In genomic region chr4:56444719-56445118, GRCh38 we compare ENCODE assay signal across 17 cellular contexts. TPM values are rescaled to one million over a fixed set of nuclear protein-coding genes. Genes with fewer than 3 reads are reported as not detected.
DNase-seq lines count a peak whose midpoint lies in the region; ATAC-seq, FAIRE-seq and TF ChIP-seq lines count a peak whose summit lies in the region.
"Had no signal": no experiment of that assay in that cellular context is flagged by ENCODE, and none has a peak within 500 bp of the region (broad histone marks: within the 10 kb centered on the region; RNA-seq: fewer than 3 reads in every experiment).

No MANE protein-coding gene starts in this region.

- no peak for TF ChIP-seq EP300 in GM12878 (IDR thresholded peaks at IDR 0.05; ENCODE audit: borderline replicate concordance in 1 of 2, control insufficient read depth in 1 of 2, low read depth in 2 of 2, low read length in 2 of 2)

- RAD21 ChIA-PET in GM12878 (lab: Charles Lee; ENCODE audit: unreplicated experiment) = interaction anchor here (1.1 kb wide), 1 partner anchor 24 kb away, joined by 3 read pairs; no protein-coding TSS in a partner anchor

- TF ChIP-seq POLR2A in breast epithelium (IDR thresholded peaks at IDR 0.05) = no peak
- no peak for TF ChIP-seq POLR2A in GM12878 (IDR thresholded peaks at IDR 0.05; ENCODE audit: low read depth, low read length)

- H3K4me3 ChIP-seq in breast epithelium (no peak overlapping the region), GM12878 (no peak overlapping the region; the same call in 1 of the 2 replicates), kidney (ENCODE audit: low read length in 2 of 2) (no peak overlapping the region)
- H3K4me3 ChIP-seq: K562, SJSA1 had no signal

- H3K27ac ChIP-seq in breast epithelium (no peak overlapping the region), GM12878 (ENCODE audit: control insufficient read depth, insufficient read depth) (no peak overlapping the region), kidney (ENCODE audit: low read depth in 2 of 2, low read length in 2 of 2) (no peak overlapping the region)
- H3K27ac ChIP-seq: C4-2B, SJSA1 had no signal

- CTCF ChIA-PET in MCF 10A (lab: Yijun Ruan, JAX) = interaction anchor here (0.8 to 1.3 kb wide), 2 partner anchors 13 to 19 kb away, joined by 3 to 4 read pairs; no protein-coding TSS in a partner anchor
- CTCF ChIA-PET in GM12878 (lab: Yijun Ruan, JAX) = interaction anchor here (1.0 to 4.1 kb wide), 4 partner anchors 9 to 21 kb away, joined by 3 to 30 read pairs (median 4); partner anchors contain the start of genes PAICS and PPAT

- TF ChIP-seq CTCF in MCF 10A (IDR thresholded peaks at IDR 0.05; ENCODE audit: unreplicated experiment) = no peak
- no peak for TF ChIP-seq CTCF in breast epithelium (IDR thresholded peaks at IDR 0.05)
- no peak for TF ChIP-seq CTCF in HFFc6 (IDR thresholded peaks at IDR 0.05)
- no peak for TF ChIP-seq CTCF in GM12878 (IDR thresholded peaks at IDR 0.05 in 2 of 3, conservative IDR thresholded peaks at IDR 0.05 in 1 of 3; ENCODE audit: control insufficient read depth in 2 of 3, extremely low read depth in 1 of 3, insufficient read depth in 1 of 3, low read depth in 3 of 3, low read length in 3 of 3)
- no peak for TF ChIP-seq CTCF in kidney (IDR thresholded peaks at IDR 0.05; ENCODE audit: borderline replicate concordance, extremely low read depth, insufficient read depth)

- peaks cover 89% of the 10 kb centered on the region for H3K36me3 Mint-ChIP-seq in MCF 10A (ENCODE audit: insufficient read depth, unreplicated experiment)
- H3K36me3 Mint-ChIP-seq in HFFc6 (ENCODE audit: low read depth) = peaks cover 39% of the 10 kb centered on the region

- H3K9me3 ChIP-seq in breast epithelium = no peaks in the 10 kb centered on the region
- H3K9me3 ChIP-seq in GM12878 (replicated peaks; ENCODE audit: control insufficient read depth, insufficient read depth, low read length) = no peaks in the 10 kb centered on the region
- H3K9me3 ChIP-seq in kidney (ENCODE audit: control insufficient read depth in 1 of 2, low read length in 2 of 2) = no peaks in the 10 kb centered on the region
- H3K9me3 ChIP-seq: SJSA1 had no signal

- H3K9me3 Mint-ChIP-seq in MCF 10A (ENCODE audit: unreplicated experiment) (no peaks in the 10 kb centered on the region), HFFc6 (no peaks in the 10 kb centered on the region)
- H3K9me3 Mint-ChIP-seq: H9 had no signal

- SMC1A ChIA-PET in GM12878 (lab: Charles Lee; ENCODE audit: uncharacterized antibody, unreplicated experiment) = interaction anchor here (0.7 to 4.7 kb wide), 7 partner anchors 9 to 33 kb away, joined by 3 to 29 read pairs (median 7); partner anchors contain the start of gene PAICS

- H3K27ac Mint-ChIP-seq in MCF 10A (ENCODE audit: low read depth, unreplicated experiment) (peak overlapping the region; percentile 27), HFFc6 (0 out of 2 replicates have a peak overlapping the region, but pooled peaks have one; percentile 29)

- no peaks in the 10 kb centered on the region for H3K27me3 Mint-ChIP-seq in MCF 10A (ENCODE audit: insufficient read depth, unreplicated experiment)
- H3K27me3 Mint-ChIP-seq in HFFc6 (ENCODE audit: insufficient read depth) = no peaks in the 10 kb centered on the region

- no peak for TF ChIP-seq RAD21 in GM12878 (IDR thresholded peaks at IDR 0.05; ENCODE audit: insufficient read depth, low read depth, low read length)

- intact Hi-C loops in MCF 10A (cut with micrococcal nuclease) = no loop called here
- intact Hi-C loops in breast epithelium (cut with DNase I; ENCODE audit: low total_unique reads) = no loop called here
- intact Hi-C loops in GM12878 (cut with micrococcal nuclease; ENCODE audit: unreplicated experiment) = no loop called here
- intact Hi-C loops in kidney (cut with DNase I) = no loop called here

- H3K4me3 Mint-ChIP-seq in MCF 10A (ENCODE audit: unreplicated experiment) = no peak overlapping the region
- H3K4me3 Mint-ChIP-seq in HFFc6 = no peak overlapping the region
- H3K4me3 Mint-ChIP-seq: H9 had no signal

- H4K20me1 ChIP-seq in GM12878 (ENCODE audit: control insufficient read depth, insufficient read depth) = no peaks in the 10 kb centered on the region; the same call in 1 of the 2 replicates

- in situ Hi-C loops in GM12878 (cut with MboI) = no loop called here

- H3K4me1 Mint-ChIP-seq in MCF 10A (ENCODE audit: insufficient read depth, unreplicated experiment) = peaks cover 25% of the 10 kb centered on the region
- H3K4me1 Mint-ChIP-seq in HFFc6 (ENCODE audit: low read depth) = peaks cover 38% of the 10 kb centered on the region

- H2AFZ ChIP-seq in GM12878 (ENCODE audit: control insufficient read depth, low read depth, low read length) = no peak overlapping the region

- FAIRE-seq in GM12878 (lab: Jason Lieb, UNC) (no peak), kidney (lab: Jason Lieb, UNC) (no peak)
- FAIRE-seq: G401.6, K562 had no signal

- WGBS in GM12878 (ENCODE audit: insufficient coverage, insufficient replicate concordance, low lambda C conversion rate, missing lambda C conversion rate) = 95% methylated on average over 2 of the region's 2 CpGs

- no peak for DNase-seq in MCF 10A (ENCODE audit: unreplicated experiment)
- DNase-seq in breast epithelium (ENCODE audit: low spot score in 2 of 2) = no peak
- DNase-seq in HFFc6 = no peak
- no peak for DNase-seq in GM12878 (ENCODE audit: low read depth, low spot score)
- DNase-seq in kidney = no peak
- DNase-seq in NCI-H226 = no peak
- DNase-seq: AML-193, H9, NCI-H1417 treated with DMSO at 0.1 percent for 48 hours, NCI-H1930, NCI-H345, NCI-H524 treated with DMSO at 0.1 percent for 48 hours had no signal

- H3K4me1 ChIP-seq in breast epithelium = no peaks in the 10 kb centered on the region
- H3K4me1 ChIP-seq in GM12878 (ENCODE audit: control insufficient read depth, insufficient read depth, low read length) = no peaks in the 10 kb centered on the region; the same call in 1 of the 2 replicates
- peaks cover 0 to 1% of the 10 kb centered on the region in 2 donors for H3K4me1 ChIP-seq in kidney (ENCODE audit: control insufficient read depth in 1 of 2, insufficient read depth in 1 of 2, low read depth in 1 of 2, low read length in 2 of 2)
- H3K4me1 ChIP-seq: SJSA1 had no signal

- no peaks in the 10 kb centered on the region for H3K27me3 ChIP-seq in breast epithelium
- no peaks in the 10 kb centered on the region for H3K27me3 ChIP-seq in GM12878 (replicated peaks in 1 of 2; ENCODE audit: control insufficient read depth in 2 of 2, insufficient read depth in 2 of 2, low read length in 1 of 2)
- H3K27me3 ChIP-seq: SJSA1 had no signal

- POLR2A ChIA-PET in MCF 10A (lab: Yijun Ruan, JAX) (interaction anchor here (0.9 to 3.4 kb wide), 6 partner anchors 8 to 23 kb away, joined by 3 to 16 read pairs (median 6); partner anchors contain the start of gene PAICS), GM12878 (lab: Charles Lee) (interaction anchor here (1.1 kb wide), 1 partner anchor 11 kb away, joined by 4 read pairs; no protein-coding TSS in a partner anchor)

- no TSS peak for BruUV-seq in MCF 10A (replicated peaks; lab: Mats Ljungman, UMichigan)
- no TSS peak for BruUV-seq in GM12878 (replicated peaks; lab: Mats Ljungman, UMichigan)

- no peak overlapping the region for H3K9ac ChIP-seq in GM12878 (ENCODE audit: control insufficient read depth, insufficient read depth, low read length)
- no peak overlapping the region for H3K9ac ChIP-seq in kidney (ENCODE audit: low read length in 2 of 2)

- H3K36me3 ChIP-seq in breast epithelium = no peaks in the 10 kb centered on the region
- H3K36me3 ChIP-seq in GM12878 (ENCODE audit: control insufficient read depth in 2 of 2, insufficient read depth in 2 of 2, low read length in 1 of 2) = peaks cover 0 to 19% of the 10 kb centered on the region in 2 experiments; a peak in 3 of 4 replicates
- H3K36me3 ChIP-seq in kidney (ENCODE audit: control insufficient read depth in 1 of 2, insufficient read depth in 2 of 2, low read length in 2 of 2) = peaks cover 0 to 3% of the 10 kb centered on the region in 2 donors

- peak; percentile 41 for ATAC-seq in GM12878
- ATAC-seq in HG03457 (IDR thresholded peaks at IDR 0.05; ENCODE audit: unreplicated experiment) = no peak

- no peak overlapping the region for H3K4me2 ChIP-seq in GM12878 (ENCODE audit: control insufficient read depth, insufficient read depth)

- H3K79me2 ChIP-seq in GM12878 (ENCODE audit: control insufficient read depth, insufficient read depth, low read length) = peaks cover 60% of the 10 kb centered on the region

RNA-seq across cellular contexts. Expression of gene PAICS, which starts 8.7 kb away (rescaled TPM):
- total RNA-seq in MCF 10A (2022) = 160 and 189 TPM in 2 replicates
- total RNA-seq in breast epithelium = 10 to 100 TPM; 31.8 to 37.2 (median 35.1) TPM
- total RNA-seq in HFFc6 (2021; fragmentation: NEBNext Ultra II Directional; extraction: Animal tissue kit (Norgen Biotek cat#: 25700)) = 100 to 1,000 TPM; 136 to 177 (median 168) TPM
- 92.7 and 97.6 TPM in 2 replicates for total RNA-seq in GM12878 (2013; cell fraction: nucleolus; rRNA removed)
- 109 and 120 TPM in 2 replicates for total RNA-seq in GM12878 (2014; rRNA removed)
- total RNA-seq in GM12878 (2014; rRNA removed; fragmentation: Illumina TruSeq; extraction: Trizol) = 175 and 181 TPM in 2 replicates
- total RNA-seq in GM12878 (2021) = 248 and 251 TPM in 2 replicates
- 94.6 TPM for polyA plus RNA-seq in GM12878 (2011; ENCODE audit: low read depth)
- 350 and 490 TPM in 2 replicates for polyA plus RNA-seq in GM12878 (2011; rRNA removed)
- polyA plus RNA-seq in GM12878 (2011; cell fraction: cytosol; rRNA removed) = 177 and 211 TPM in 2 replicates
- polyA plus RNA-seq in GM12878 (2011; cell fraction: nucleus; rRNA removed) = 114 and 132 TPM in 2 replicates
- polyA plus RNA-seq in GM12878 (2012) = 101 and 150 TPM in 2 replicates
- 295 and 365 TPM in 2 replicates for polyA plus RNA-seq in GM12878 (2014; fragmentation: Illumina TruSeq; extraction: Trizol)
- 100 to 1,000 TPM; 224 to 251 TPM for polyA plus RNA-seq in GM12878 (2014; fragmentation: Nextera tagmentation; extraction: Ambion mirVana)
- polyA plus RNA-seq in GM12878 (2014; rRNA removed) = 158 and 201 TPM in 2 replicates
- polyA plus RNA-seq in GM12878 (2016; fragmentation: Nextera tagmentation; extraction: Ambion mirVana) = 100 to 1,000 TPM; 314 to 315 TPM
- 127 and 145 TPM in 2 replicates for polyA minus RNA-seq in GM12878 (2011; rRNA and poly(A)+ RNA removed)
- polyA minus RNA-seq in GM12878 (2011; cell fraction: cytosol; rRNA and poly(A)+ RNA removed) = 46.0 and 61.2 TPM in 2 replicates
- 47.6 and 73.3 TPM in 2 replicates for polyA minus RNA-seq in GM12878 (2011; cell fraction: nucleus; rRNA and poly(A)+ RNA removed)
- total RNA-seq in kidney = 51.7 TPM
- 39.3 TPM for polyA plus RNA-seq in kidney (ENCODE audit: insufficient read depth, low read depth, low replicate concordance)

RNA-seq across cellular contexts. Expression of gene PPAT, which starts 9.3 kb away (rescaled TPM):
- total RNA-seq in MCF 10A (2022) (35.0 and 47.0 TPM in 2 replicates), breast epithelium (1 to 10 TPM; 5.6 to 8.9 (median 6.6) TPM), GM12878 (2014; rRNA removed) (37.3 and 41.7 TPM in 2 replicates), GM12878 (2014; rRNA removed; fragmentation: Illumina TruSeq; extraction: Trizol) (39.0 and 40.9 TPM in 2 replicates), GM12878 (2021) (44.1 and 51.2 TPM in 2 replicates), kidney (11.2 TPM)
- total RNA-seq in HFFc6 (2021; fragmentation: NEBNext Ultra II Directional; extraction: Animal tissue kit (Norgen Biotek cat#: 25700)) = 10 to 100 TPM; 19.3 to 26.3 (median 22.3) TPM
- 23.5 and 24.9 TPM in 2 replicates for total RNA-seq in GM12878 (2013; cell fraction: nucleolus; rRNA removed)
- polyA plus RNA-seq in GM12878 (2011; ENCODE audit: low read depth) = 13.3 TPM
- polyA plus RNA-seq in GM12878 (2011; rRNA removed) (31.4 and 41.0 TPM in 2 replicates), GM12878 (2014; fragmentation: Illumina TruSeq; extraction: Trizol) (38.7 and 39.9 TPM in 2 replicates), GM12878 (2014; fragmentation: Nextera tagmentation; extraction: Ambion mirVana) (10 to 100 TPM; 24.9 to 32.6 TPM), GM12878 (2014; rRNA removed) (27.0 and 27.3 TPM in 2 replicates), GM12878 (2016; fragmentation: Nextera tagmentation; extraction: Ambion mirVana) (10 to 100 TPM; 47.4 to 50.7 TPM), kidney (ENCODE audit: insufficient read depth, low read depth, low replicate concordance) (3.6 TPM)
- polyA plus RNA-seq in GM12878 (2011; cell fraction: cytosol; rRNA removed) = 9.4 and 11.5 TPM in 2 replicates
- polyA plus RNA-seq in GM12878 (2011; cell fraction: nucleus; rRNA removed) = 14.7 and 17.2 TPM in 2 replicates
- polyA plus RNA-seq in GM12878 (2012) = 15.8 and 19.5 TPM in 2 replicates
- polyA minus RNA-seq in GM12878 (2011; rRNA and poly(A)+ RNA removed) = 12.7 and 26.1 TPM in 2 replicates
- polyA minus RNA-seq in GM12878 (2011; cell fraction: cytosol; rRNA and poly(A)+ RNA removed) = 12.6 and 13.1 TPM in 2 replicates
- 7.1 and 12.3 TPM in 2 replicates for polyA minus RNA-seq in GM12878 (2011; cell fraction: nucleus; rRNA and poly(A)+ RNA removed)

RNA-seq across cellular contexts. Expression of gene SRP72, which starts 22.7 kb away (rescaled TPM):
- total RNA-seq in MCF 10A (2022) (348 and 419 TPM in 2 replicates), breast epithelium (10 to 100 TPM; 60.6 to 74.8 (median 71.8) TPM), GM12878 (2014; rRNA removed) (66.4 and 74.4 TPM in 2 replicates), GM12878 (2014; rRNA removed; fragmentation: Illumina TruSeq; extraction: Trizol) (102 and 105 TPM in 2 replicates), GM12878 (2021) (122 and 130 TPM in 2 replicates), kidney (90.8 TPM)
- total RNA-seq in HFFc6 (2021; fragmentation: NEBNext Ultra II Directional; extraction: Animal tissue kit (Norgen Biotek cat#: 25700)) = 100 to 1,000 TPM; 152 to 180 (median 166) TPM
- 186 and 191 TPM in 2 replicates for total RNA-seq in GM12878 (2013; cell fraction: nucleolus; rRNA removed)
- 55.5 TPM for polyA plus RNA-seq in GM12878 (2011; ENCODE audit: low read depth)
- polyA plus RNA-seq in GM12878 (2011; rRNA removed) (94.6 and 140 TPM in 2 replicates), GM12878 (2014; fragmentation: Illumina TruSeq; extraction: Trizol) (168 and 192 TPM in 2 replicates), GM12878 (2014; fragmentation: Nextera tagmentation; extraction: Ambion mirVana) (100 to 1,000 TPM; 158 to 186 TPM), GM12878 (2014; rRNA removed) (61.6 and 68.7 TPM in 2 replicates), GM12878 (2016; fragmentation: Nextera tagmentation; extraction: Ambion mirVana) (100 to 1,000 TPM; 136 to 145 TPM), kidney (ENCODE audit: insufficient read depth, low read depth, low replicate concordance) (23.1 TPM)
- 39.7 and 46.5 TPM in 2 replicates for polyA plus RNA-seq in GM12878 (2011; cell fraction: cytosol; rRNA removed)
- 62.5 and 63.3 TPM in 2 replicates for polyA plus RNA-seq in GM12878 (2011; cell fraction: nucleus; rRNA removed)
- polyA plus RNA-seq in GM12878 (2012) = 77.8 and 86.8 TPM in 2 replicates
- polyA minus RNA-seq in GM12878 (2011; rRNA and poly(A)+ RNA removed) = 116 and 263 TPM in 2 replicates
- polyA minus RNA-seq in GM12878 (2011; cell fraction: cytosol; rRNA and poly(A)+ RNA removed) = 48.1 and 65.0 TPM in 2 replicates
- 56.6 and 85.2 TPM in 2 replicates for polyA minus RNA-seq in GM12878 (2011; cell fraction: nucleus; rRNA and poly(A)+ RNA removed)

RNA-seq across cellular contexts. Expression of gene AASDH, which starts 57.4 kb away (rescaled TPM):
- total RNA-seq in MCF 10A (2022) = 10.8 and 12.9 TPM in 2 replicates
- 10 to 100 TPM; 10.4 to 18.3 (median 13.1) TPM for total RNA-seq in breast epithelium
- total RNA-seq in HFFc6 (2021; fragmentation: NEBNext Ultra II Directional; extraction: Animal tissue kit (Norgen Biotek cat#: 25700)) = 10 to 100 TPM in 1 of 6 experiments, 1 to 10 TPM in 5; 6.7 to 10.1 (median 8.4) TPM
- total RNA-seq in GM12878 (2013; cell fraction: nucleolus; rRNA removed) = 48.9 and 49.0 TPM in 2 replicates
- total RNA-seq in GM12878 (2014; rRNA removed) = 7.9 and 8.9 TPM in 2 replicates
- 11.0 and 11.1 TPM in 2 replicates for total RNA-seq in GM12878 (2014; rRNA removed; fragmentation: Illumina TruSeq; extraction: Trizol)
- total RNA-seq in GM12878 (2021) = 7.4 and 7.7 TPM in 2 replicates
- 3.1 TPM for polyA plus RNA-seq in GM12878 (2011; ENCODE audit: low read depth)
- 18.5 and 26.5 TPM in 2 replicates for polyA plus RNA-seq in GM12878 (2011; rRNA removed)
- 4.9 and 7.4 TPM in 2 replicates for polyA plus RNA-seq in GM12878 (2011; cell fraction: cytosol; rRNA removed)
- 15.1 and 16.8 TPM in 2 replicates for polyA plus RNA-seq in GM12878 (2011; cell fraction: nucleus; rRNA removed)
- polyA plus RNA-seq in GM12878 (2012) = 4.0 and 6.3 TPM in 2 replicates
- 8.6 and 13.2 TPM in 2 replicates for polyA plus RNA-seq in GM12878 (2014; fragmentation: Illumina TruSeq; extraction: Trizol)
- polyA plus RNA-seq in GM12878 (2014; fragmentation: Nextera tagmentation; extraction: Ambion mirVana) = 10 to 100 TPM; 11.6 to 19.1 TPM
- polyA plus RNA-seq in GM12878 (2014; rRNA removed) = 4.6 and 7.3 TPM in 2 replicates
- polyA plus RNA-seq in GM12878 (2016; fragmentation: Nextera tagmentation; extraction: Ambion mirVana) = 10 to 100 TPM; 12.3 to 16.8 TPM
- 19.7 and 22.5 TPM in 2 replicates for polyA minus RNA-seq in GM12878 (2011; rRNA and poly(A)+ RNA removed)
- polyA minus RNA-seq in GM12878 (2011; cell fraction: cytosol; rRNA and poly(A)+ RNA removed) = 3.1 and 5.6 TPM in 2 replicates
- polyA minus RNA-seq in GM12878 (2011; cell fraction: nucleus; rRNA and poly(A)+ RNA removed) = 13.1 and 17.1 TPM in 2 replicates
- 16.7 TPM for total RNA-seq in kidney
- 6.0 TPM for polyA plus RNA-seq in kidney (ENCODE audit: insufficient read depth, low read depth, low replicate concordance)
